In genomic region chr4:158630893-158631292, GRCh38 we compare ENCODE assay signal across 15 cellular contexts. TPM values are rescaled to one million over a fixed set of nuclear protein-coding genes. Genes with fewer than 3 reads are reported as not detected.
DNase-seq lines count a peak whose midpoint lies in the region; ATAC-seq, FAIRE-seq and TF ChIP-seq lines count a peak whose summit lies in the region.
"Had no signal": no experiment of that assay in that cellular context is flagged by ENCODE, and none has a peak within 500 bp of the region (broad histone marks: within the 10 kb centered on the region; RNA-seq: fewer than 3 reads in every experiment).

No MANE protein-coding gene starts in this region.

- intact Hi-C loops in transverse colon (cut with DNase I; ENCODE audit: low total_unique reads) = no loop called here
- intact Hi-C loops in pancreas (cut with DNase I) = no loop called here

- no peak for FAIRE-seq in pancreas (lab: Jason Lieb, UNC)

- DNase-seq in DMS 273 (lab: John Stamatoyannopoulos, UW; ENCODE audit: unreplicated experiment) (peak; percentile 13), DMS 273 treated with DMSO at 0.1 percent for 48 hours (lab: John Stamatoyannopoulos, UW) (no peak), adipocyte (ENCODE audit: low read depth) (peak; percentile 39), fibroblast of the aortic adventitia (ENCODE audit: low read depth) (peak; percentile 91), transverse colon (peak; percentile 8), pancreas (no peak), COR-L47 (lab: John Stamatoyannopoulos, UW) (no peak), foreskin melanocyte (no peak)
- DNase-seq: activated CD4-positive, alpha-beta T cell treated with anti-CD3 and anti-CD28 coated beads for 48 hours; cerebellar nuclear complex; left cardiac atrium; SJCRH30; T1000 had no signal

- no peak for TF ChIP-seq POLR2A in transverse colon (IDR thresholded peaks at IDR 0.05)

- H3K9me3 ChIP-seq in adipocyte (ENCODE audit: control insufficient read depth, low read length) = no peaks in the 10 kb centered on the region
- no peaks in the 10 kb centered on the region for H3K9me3 ChIP-seq in transverse colon
- no peaks in the 10 kb centered on the region for H3K9me3 ChIP-seq in pancreas
- H3K9me3 ChIP-seq: SJCRH30, suprapubic skin had no signal

- no peak overlapping the region for H3K9ac ChIP-seq in adipocyte (ENCODE audit: low read length)

- H3K4me3 ChIP-seq in adipocyte (ENCODE audit: low read length) = no peak overlapping the region
- H3K4me3 ChIP-seq in fibroblast of the aortic adventitia (ENCODE audit: low read depth, low read length) = no peak overlapping the region
- H3K4me3 ChIP-seq in transverse colon = no peak overlapping the region
- H3K4me3 ChIP-seq in pancreas = no peak overlapping the region
- H3K4me3 ChIP-seq: SJCRH30, suprapubic skin had no signal

- H3K4me1 ChIP-seq in adipocyte (ENCODE audit: control insufficient read depth, insufficient read depth, low read length) (peaks cover 11% of the 10 kb centered on the region), transverse colon (peaks cover 0 to 5% (median 0%) of the 10 kb centered on the region in 4 donors), pancreas (no peaks in the 10 kb centered on the region)
- H3K4me1 ChIP-seq: SJCRH30, suprapubic skin had no signal

- H3K27me3 ChIP-seq in adipocyte (replicated peaks; ENCODE audit: control insufficient read depth, insufficient read depth, low read length) (no peaks in the 10 kb centered on the region), transverse colon (no peaks in the 10 kb centered on the region), pancreas (no peaks in the 10 kb centered on the region)
- H3K27me3 ChIP-seq: SJCRH30, suprapubic skin had no signal

- H3K27ac ChIP-seq in transverse colon = no peak overlapping the region
- H3K27ac ChIP-seq in pancreas = no peak overlapping the region
- H3K27ac ChIP-seq: 22Rv1, SJCRH30, suprapubic skin had no signal

- 25% methylated on average over 1 of the region's 1 CpG; no CpG with 5 or more reads in 1 of the 2 donors for WGBS in transverse colon (ENCODE audit: low coverage in 1 of 2), 2 donors
- 17 to 19% methylated on average over 1 of the region's 1 CpG for WGBS in pancreas, 2 donors

- H3K36me3 ChIP-seq in adipocyte (ENCODE audit: control insufficient read depth, insufficient read depth, low read length, severe bottlenecking) (no peaks in the 10 kb centered on the region), transverse colon (no peaks in the 10 kb centered on the region), pancreas (no peaks in the 10 kb centered on the region)
- H3K36me3 ChIP-seq: SJCRH30, suprapubic skin had no signal

- no peak for TF ChIP-seq EP300 in transverse colon (IDR thresholded peaks at IDR 0.05; ENCODE audit: low read depth)

- TF ChIP-seq CTCF in fibroblast of the aortic adventitia (IDR thresholded peaks at IDR 0.05; ENCODE audit: insufficient read depth, low read length) (no peak), transverse colon (IDR thresholded peaks at IDR 0.05) (no peak), pancreas (IDR thresholded peaks at IDR 0.05) (no peak)

- ATAC-seq in pancreas = no peak

- in situ Hi-C loops in transverse colon (cut with MboI; ENCODE audit: low pct_ligation_motif_present in 1 of 4, low pct_unique_long_range_greater_than_20kb in 1 of 4, low sequenced_read_pairs in 3 of 4) = loop anchor here in 1 of 4 donors (25.0 kb wide), 1 partner anchor 619 kb away; no protein-coding TSS in a partner anchor

RNA-seq across cellular contexts. Expression of gene C4orf46, which starts 40.8 kb away (rescaled TPM):
- total RNA-seq in fibroblast of the aortic adventitia (ENCODE audit: low replicate concordance) = 4.3 and 63.4 TPM in 2 replicates
- 1 to 10 TPM in 3 of 4 donors, under 1 TPM in 1; 0.40 to 6.0 (median 2.7) TPM for total RNA-seq in transverse colon
- total RNA-seq in pancreas = 1 to 10 TPM; 1.0 to 2.7 (median 1.4) TPM
- polyA plus RNA-seq in pancreas = 1 to 10 TPM; 1.3 to 2.5 TPM

RNA-seq across cellular contexts. Expression of gene ETFDH, which starts 41.2 kb away (rescaled TPM):
- 20.9 and 42.3 TPM in 2 replicates for total RNA-seq in fibroblast of the aortic adventitia (ENCODE audit: low replicate concordance)
- total RNA-seq in transverse colon = 100 to 1,000 TPM in 2 of 4 donors, 10 to 100 TPM in 2; 19.5 to 144 (median 88.5) TPM
- total RNA-seq in pancreas = 10 to 100 TPM; 11.6 to 21.1 (median 13.5) TPM
- polyA plus RNA-seq in pancreas = 10 to 100 TPM; 14.7 to 33.3 TPM

Comparison
In these comparisons a context has a peak if more than half of its experiments do, and no peak if none do; other contexts are left out.
1. DNase-seq: peak in DMS 273 (single experiment), adipocyte (single experiment), fibroblast of the aortic adventitia (single experiment) and transverse colon (single experiment); none in DMS 273 treated with DMSO at 0.1 percent for 48 hours (single experiment), pancreas (0 of 6), COR-L47 (single experiment) and foreskin melanocyte (single experiment).